22 cellular contexts compared by ENCODE assay signal in genomic region chr20:36150847-36151539, GRCh38. TPM values are rescaled to one million over a fixed set of nuclear protein-coding genes. Genes with fewer than 3 reads are reported as not detected.
DNase-seq lines count a peak whose midpoint lies in the region; ATAC-seq and TF ChIP-seq lines count a peak whose summit lies in the region.
"Had no signal": no experiment of that assay in that cellular context is flagged by ENCODE, and none has a peak within 500 bp of the region (broad histone marks: within the 10 kb centered on the region; RNA-seq: fewer than 3 reads in every experiment).

No MANE protein-coding gene starts in this region.

- H3K4me1 Mint-ChIP-seq in chondrocyte (ENCODE audit: low read depth), result peaks cover 59% of the 10 kb centered on the region
- H3K4me1 Mint-ChIP-seq in activated naive CD4-positive, alpha-beta T cell treated with anti-CD3 and anti-CD28 coated beads for 36 hours (ENCODE audit: low read depth), result peaks cover 3% of the 10 kb centered on the region

- H3K4me1 ChIP-seq in heart left ventricle (peaks cover 0 to 76% (median 31%) of the 10 kb centered on the region in 12 donors), mesenchymal stem cell (ENCODE audit: control insufficient read depth, insufficient read depth, low read depth, low read length) (peaks cover 33% of the 10 kb centered on the region), stomach (peaks cover 39 to 73% (median 53%) of the 10 kb centered on the region in 4 donors), tibial nerve (peaks cover 0 to 36% (median 8%) of the 10 kb centered on the region in 4 donors)

- H3K27ac ChIP-seq in heart left ventricle (peak overlapping the region in 10 of 12 donors; percentile 18 to 74 (median 40)), mesenchymal stem cell (ENCODE audit: low read length, poor library complexity, severe bottlenecking) (no peak overlapping the region), stomach (peak overlapping the region in 3 of 5 donors; percentile 10 to 41 (median 16)), tibial nerve (no peak overlapping the region)

- H2BK5ac ChIP-seq in mesenchymal stem cell (ENCODE audit: low read depth, low read length, poor library complexity, severe bottlenecking), result no peak overlapping the region

- H4K8ac ChIP-seq in mesenchymal stem cell (ENCODE audit: low read length), result no peak overlapping the region

- H3K4me3 ChIP-seq in heart left ventricle (no peak overlapping the region), mesenchymal stem cell (ENCODE audit: insufficient read depth in 1 of 2, low read depth in 1 of 2, low read length in 2 of 2) (no peak overlapping the region), stomach (no peak overlapping the region), tibial nerve (no peak overlapping the region)
- H3K4me3 ChIP-seq: HAP-1 had no signal

- no peaks in the 10 kb centered on the region for H3K9me3 Mint-ChIP-seq in chondrocyte (ENCODE audit: low read depth)
- no peaks in the 10 kb centered on the region for H3K9me3 Mint-ChIP-seq in activated naive CD4-positive, alpha-beta T cell treated with anti-CD3 and anti-CD28 coated beads for 36 hours

- H3K36me3 Mint-ChIP-seq in chondrocyte (ENCODE audit: low read depth), result no peaks in the 10 kb centered on the region
- no peaks in the 10 kb centered on the region for H3K36me3 Mint-ChIP-seq in activated naive CD4-positive, alpha-beta T cell treated with anti-CD3 and anti-CD28 coated beads for 36 hours (ENCODE audit: low read depth)
- H3K36me3 Mint-ChIP-seq: CD4-positive, CD25-positive, alpha-beta regulatory T cell had no signal

- H3K9me3 ChIP-seq in heart left ventricle (no peaks in the 10 kb centered on the region), mesenchymal stem cell (ENCODE audit: control insufficient read depth, low read length) (no peaks in the 10 kb centered on the region), stomach (no peaks in the 10 kb centered on the region), tibial nerve (no peaks in the 10 kb centered on the region)
- H3K9me3 ChIP-seq: BE2C, HAP-1 had no signal

- peak overlapping the region; percentile 2 for H3K27ac Mint-ChIP-seq in chondrocyte (ENCODE audit: unreplicated experiment)
- no peak overlapping the region for H3K27ac Mint-ChIP-seq in activated naive CD4-positive, alpha-beta T cell treated with anti-CD3 and anti-CD28 coated beads for 36 hours
- H3K27ac Mint-ChIP-seq: CD4-positive, CD25-positive, alpha-beta regulatory T cell had no signal

- CTCF ChIA-PET in activated naive CD4-positive, alpha-beta T cell treated with anti-CD3 and anti-CD28 coated beads for 36 hours (lab: Charles Lee), result no interaction called here

- H3K79me1 ChIP-seq in mesenchymal stem cell (replicated peaks; ENCODE audit: low read length, poor library complexity, severe bottlenecking), result peaks cover 11% of the 10 kb centered on the region

- intact Hi-C loops in heart left ventricle (cut with DNase I), result no loop called here
- intact Hi-C loops in Right ventricle myocardium superior (cut with DNase I), result no loop called here
- intact Hi-C loops in stomach (cut with DNase I; ENCODE audit: low total_unique reads), result no loop called here
- intact Hi-C loops in activated naive CD4-positive, alpha-beta T cell treated with anti-CD3 and anti-CD28 coated beads for 36 hours (cut with micrococcal nuclease), result no loop called here

- DNase-seq in heart left ventricle (peak in 1 of 5 donors; percentile 40), Right ventricle myocardium superior (no peak), chondrocyte (ENCODE audit: low spot score) (no peak), mesenchymal stem cell (no peak), stomach (no peak), ureter (ENCODE audit: low spot score) (no peak), tibial nerve (ENCODE audit: low spot score in 2 of 2) (no peak)
- DNase-seq in activated naive CD4-positive, alpha-beta T cell treated with anti-CD3 and anti-CD28 coated beads for 36 hours, result no peak
- DNase-seq: 8988T; BE2C; CD4-positive, CD25-positive, alpha-beta regulatory T cell; COR-L47; DMS 273 treated with DMSO at 0.1 percent for 48 hours; GDM1; KBM-7; MV-4-11; NCI-H187 treated with DMSO at 0.1 percent for 48 hours; NCI-H2227 treated with DMSO at 0.1 percent for 48 hours; NCI-H510A treated with DMSO at 0.1 percent for 48 hours; NCI-H82; RPMI8226 had no signal

- H2BK15ac ChIP-seq in mesenchymal stem cell (ENCODE audit: low read depth, poor library complexity, severe bottlenecking), result no peak overlapping the region

- no peak overlapping the region for H2AK5ac ChIP-seq in mesenchymal stem cell (ENCODE audit: low read length, severe bottlenecking)

- no peak for ATAC-seq in heart left ventricle
- no peak for ATAC-seq in Right ventricle myocardium superior (ENCODE audit: poor library complexity)

- 61 to 81% (median 69%) methylated on average over 4 of the region's 4 CpGs for WGBS in heart left ventricle, 4 donors
- WGBS in mesenchymal stem cell, result 61% methylated on average over 4 of the region's 4 CpGs
- WGBS in stomach, 5 donors, result 69 to 89% (median 78%) methylated on average over 4 of the region's 4 CpGs
- 75 to 87% methylated on average over 4 of the region's 4 CpGs for WGBS in tibial nerve, 2 donors

- H3K27me3 Mint-ChIP-seq in chondrocyte (ENCODE audit: low read depth), result no peaks in the 10 kb centered on the region
- H3K27me3 Mint-ChIP-seq in activated naive CD4-positive, alpha-beta T cell treated with anti-CD3 and anti-CD28 coated beads for 36 hours (ENCODE audit: low read depth), result peaks cover 15% of the 10 kb centered on the region

- no peak overlapping the region for H3K4ac ChIP-seq in mesenchymal stem cell (ENCODE audit: low read depth in 1 of 2, low read length in 2 of 2)

- H4K91ac ChIP-seq in mesenchymal stem cell (ENCODE audit: low read length), result no peak overlapping the region

- no peak overlapping the region for H3K23ac ChIP-seq in mesenchymal stem cell (ENCODE audit: low read length in 2 of 2)

- H2AFZ ChIP-seq in mesenchymal stem cell (ENCODE audit: low read depth, low read length), result no peak overlapping the region

- no peak overlapping the region for H3K4me2 ChIP-seq in mesenchymal stem cell (ENCODE audit: low read length, poor library complexity, severe bottlenecking)

- H3K18ac ChIP-seq in mesenchymal stem cell (ENCODE audit: low read depth in 1 of 2, low read length in 2 of 2), result no peak overlapping the region

- no peaks in the 10 kb centered on the region for H3K36me3 ChIP-seq in heart left ventricle
- no peaks in the 10 kb centered on the region for H3K36me3 ChIP-seq in mesenchymal stem cell (ENCODE audit: control insufficient read depth in 1 of 2, insufficient read depth in 2 of 2, low read depth in 1 of 2, low read length in 2 of 2)
- H3K36me3 ChIP-seq in stomach, result no peaks in the 10 kb centered on the region
- no peaks in the 10 kb centered on the region for H3K36me3 ChIP-seq in tibial nerve
- H3K36me3 ChIP-seq: BE2C, HAP-1 had no signal

- peaks cover 0 to 10% (median 0%) of the 10 kb centered on the region in 9 donors for H3K27me3 ChIP-seq in heart left ventricle
- peaks cover 0 to 6% of the 10 kb centered on the region in 2 experiments for H3K27me3 ChIP-seq in mesenchymal stem cell (ENCODE audit: control insufficient read depth in 1 of 2, insufficient read depth in 1 of 2, low read length in 2 of 2)
- peaks cover 0 to 24% (median 0%) of the 10 kb centered on the region in 3 donors for H3K27me3 ChIP-seq in stomach
- no peaks in the 10 kb centered on the region for H3K27me3 ChIP-seq in tibial nerve
- H3K27me3 ChIP-seq: BE2C had no signal

- TF ChIP-seq CTCF in heart left ventricle (IDR thresholded peaks at IDR 0.05) (no peak), chondrocyte (IDR thresholded peaks at IDR 0.05) (no peak), stomach (IDR thresholded peaks at IDR 0.05) (no peak), tibial nerve (IDR thresholded peaks at IDR 0.05) (no peak)

- no peak overlapping the region for H3K4me3 Mint-ChIP-seq in chondrocyte (ENCODE audit: unreplicated experiment)
- H3K4me3 Mint-ChIP-seq in activated naive CD4-positive, alpha-beta T cell treated with anti-CD3 and anti-CD28 coated beads for 36 hours, result no peak overlapping the region
- H3K4me3 Mint-ChIP-seq: CD4-positive, CD25-positive, alpha-beta regulatory T cell had no signal

- H3K9ac ChIP-seq in mesenchymal stem cell (ENCODE audit: low read length), result no peak overlapping the region

- H2BK12ac ChIP-seq in mesenchymal stem cell (ENCODE audit: low read length in 2 of 2), result no peak overlapping the region

- no peak for TF ChIP-seq EP300 in stomach (IDR thresholded peaks at IDR 0.05)
- TF ChIP-seq EP300 in tibial nerve (IDR thresholded peaks at IDR 0.05), result no peak

- no peak overlapping the region for H3K14ac ChIP-seq in mesenchymal stem cell (ENCODE audit: low read length in 2 of 2)

- no peak for TF ChIP-seq POLR2A in heart left ventricle (IDR thresholded peaks at IDR 0.05)
- no peak for TF ChIP-seq POLR2A in stomach (IDR thresholded peaks at IDR 0.05)
- TF ChIP-seq POLR2A in tibial nerve (IDR thresholded peaks at IDR 0.05), result no peak

- peak overlapping the region; percentile 8 for H2BK120ac ChIP-seq in mesenchymal stem cell (ENCODE audit: low read depth, low read length)

RNA-seq across cellular contexts. Expression of gene EPB41L1, which starts 3.5 kb away (rescaled TPM):
- total RNA-seq in heart left ventricle (10 to 100 TPM; 10.5 to 29.8 (median 19.0) TPM), Right ventricle myocardium superior (14.8 TPM), chondrocyte (41.1 to 42.7 TPM (median 42.1 TPM) in 3 replicates), stomach (100 to 1,000 TPM in 2 of 5 donors, 10 to 100 TPM in 3; 40.2 to 271 (median 99.2) TPM), ureter (165 TPM), tibial nerve (10 to 100 TPM; 19.9 to 55.3 (median 30.8) TPM)
- polyA plus RNA-seq in heart left ventricle (1 to 10 TPM; 7.1 to 8.5 TPM), stomach (10 to 100 TPM; 25.9 to 36.0 (median 29.5) TPM)
- polyA plus RNA-seq in mesenchymal stem cell (2013, experiment 1 of 2), result 32.1 TPM
- polyA plus RNA-seq in mesenchymal stem cell (2013, experiment 2 of 2), result 33.0 TPM
- 1 to 10 TPM in 1 of 2 experiments, under 1 TPM in 1; 0.57 to 1.1 TPM for total RNA-seq in activated naive CD4-positive, alpha-beta T cell treated with anti-CD3 and anti-CD28 coated beads for 36 hours
- polyA plus RNA-seq: CD4-positive, CD25-positive, alpha-beta regulatory T cell had no signal

Comparison
In these comparisons a context has a peak if more than half of its experiments do, and no peak if none do; other contexts are left out.
1. H3K27ac ChIP-seq: peak in heart left ventricle (10 of 12) and stomach (3 of 5); none in mesenchymal stem cell (single experiment) and tibial nerve (0 of 4).